37 cellular contexts compared by ENCODE assay signal in the genomic region with DNA sequence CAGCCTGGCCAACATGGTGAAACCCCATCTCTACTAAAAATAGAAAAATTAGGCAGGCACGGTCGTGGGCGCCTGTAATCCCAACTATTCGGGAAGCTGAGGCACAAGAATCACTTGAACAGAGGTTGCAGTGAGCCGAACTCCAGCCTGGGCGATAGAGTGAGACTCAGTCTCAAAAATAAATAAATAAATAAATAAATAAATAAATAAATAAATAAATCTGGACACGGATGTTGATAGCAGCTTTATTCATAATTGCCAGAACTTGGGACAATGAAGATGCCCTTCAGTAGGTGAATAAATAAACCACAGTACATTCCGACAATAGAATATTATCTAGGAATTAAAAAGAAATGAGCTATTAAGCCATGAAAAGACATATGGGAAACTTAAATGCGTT. TPM values are rescaled to one million over a fixed set of nuclear protein-coding genes. Genes with fewer than 3 reads are reported as not detected.
"Had no signal": no experiment of that assay in that cellular context is flagged by ENCODE, and none has a peak within 500 bp of the region (broad histone marks: within the 10 kb centered on the region; RNA-seq: fewer than 3 reads in every experiment).

No MANE protein-coding gene starts in this region.

- H3K4me3 ChIP-seq: MG63 had no signal

- H3K27me3 ChIP-seq: MG63 had no signal

- DNase-seq: Karpas-422, Kasumi-1, MG63, MM.1S, MV-4-11, NCI-H1048, NCI-H1092, NCI-H1092 treated with DMSO at 0.1 percent for 48 hours, NCI-H1105, NCI-H1105 treated with DMSO at 0.1 percent for 48 hours, NCI-H1417, NCI-H1417 treated with DMSO at 0.1 percent for 48 hours, NCI-H1436, NCI-H146, NCI-H1694, NCI-H1694 treated with DMSO at 0.1 percent for 48 hours, NCI-H187, NCI-H187 treated with DMSO at 0.1 percent for 48 hours, NCI-H1930, NCI-H2029, NCI-H2029 treated with DMSO at 0.1 percent for 48 hours, NCI-H2081, NCI-H2081 treated with DMSO at 0.1 percent for 48 hours, NCI-H2107, NCI-H2171, NCI-H2171 treated with DMSO at 0.1 percent for 48 hours, NCI-H2227 treated with DMSO at 0.1 percent for 48 hours, NCI-H226, NCI-H345, NCI-H446, NCI-H446 treated with DMSO at 0.1 percent for 48 hours, NCI-H510A, NCI-H510A treated with DMSO at 0.1 percent for 48 hours, NCI-H524, NCI-H524 treated with DMSO at 0.1 percent for 48 hours had no signal

- H3K36me3 ChIP-seq: MG63 had no signal

- H3K9me3 ChIP-seq: MG63 had no signal

RNA-seq across cellular contexts. Expression of gene TMEM30B, which starts 31.1 kb away (rescaled TPM):
- total RNA-seq: M059J, NCI-H460 had no signal
